In the genomic region with DNA sequence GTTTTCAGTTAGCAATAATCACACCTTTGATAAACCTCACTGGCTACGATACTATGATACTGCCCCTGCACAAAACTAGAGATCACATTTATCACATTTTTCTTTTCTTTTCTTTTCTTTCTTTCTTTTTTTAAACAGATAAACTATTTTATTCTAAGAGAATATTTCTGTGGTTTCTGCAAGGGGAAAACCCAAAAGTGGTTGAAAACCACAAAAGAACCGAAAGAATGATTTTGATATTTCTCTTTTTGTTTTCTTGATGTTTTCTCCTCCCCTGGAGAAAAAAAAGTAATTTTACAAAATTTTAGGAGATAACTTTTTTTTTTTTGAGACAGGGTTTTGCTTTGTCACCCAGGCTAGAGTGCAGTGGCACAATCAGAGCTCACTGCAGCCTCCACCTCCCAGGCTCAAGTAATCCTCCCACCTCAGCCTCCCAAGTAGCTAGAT, we compare ENCODE assay signal across 13 cellular contexts. TPM values are rescaled to one million over a fixed set of nuclear protein-coding genes. Genes with fewer than 3 reads are reported as not detected.
A peak's percentile ranks its signal among the peaks of the same experiment; 100 is the strongest.
DNase-seq lines count a peak whose midpoint lies in the region; ATAC-seq and TF ChIP-seq lines count a peak whose summit lies in the region.
"Had no signal": no experiment of that assay in that cellular context is flagged by ENCODE, and none has a peak within 500 bp of the region (broad histone marks: within the 10 kb centered on the region; RNA-seq: fewer than 3 reads in every experiment).

No MANE protein-coding gene starts in this region.

- POLR2A ChIA-PET in activated CD4-positive, alpha-beta T cell treated with anti-CD3 and anti-CD28 coated beads, Interleukin-2, amount 10 ng/mL, durations not matched to agents 7 days and 5 days (lab: Charles Lee), result no interaction called here

- H3K36me3 ChIP-seq in SU-DHL-6 (ENCODE audit: low read length) (no peaks in the 10 kb centered on the region), GM23338 (ENCODE audit: insufficient read depth) (no peaks in the 10 kb centered on the region), esophagus muscularis mucosa (no peaks in the 10 kb centered on the region)
- H3K36me3 ChIP-seq: ascending aorta, ovary had no signal

- CTCF ChIA-PET in activated CD4-positive, alpha-beta T cell treated with anti-CD3 and anti-CD28 coated beads, Interleukin-2, amount 10 ng/mL, durations not matched to agents 7 days and 5 days (lab: Charles Lee), result no interaction called here

- H3K36me3 Mint-ChIP-seq in activated CD4-positive, alpha-beta T cell treated with anti-CD3 and anti-CD28 coated beads, Interleukin-2, amount 10 ng/mL, durations not matched to agents 7 days and 5 days (ENCODE audit: low read depth), result no peaks in the 10 kb centered on the region
- H3K36me3 Mint-ChIP-seq in naive B cell (no peaks in the 10 kb centered on the region), GM23338 (ENCODE audit: low read depth) (no peaks in the 10 kb centered on the region)

- no peaks in the 10 kb centered on the region for H3K79me2 ChIP-seq in SU-DHL-6 (ENCODE audit: insufficient read depth, low read length)
- H3K79me2 ChIP-seq in GM23338 (replicated peaks; ENCODE audit: insufficient read depth), result no peaks in the 10 kb centered on the region

- peak overlapping the region; percentile 1; the same call in 1 of the 2 replicates for H3K27ac ChIP-seq in SU-DHL-6 (ENCODE audit: low read depth, low read length)
- H3K27ac ChIP-seq in GM23338 (ENCODE audit: low read depth), result no peak overlapping the region
- H3K27ac ChIP-seq in esophagus muscularis mucosa (replicated peaks in 1 of 4), result no peak overlapping the region
- H3K27ac ChIP-seq: ascending aorta, ovary had no signal

- H3K9me2 ChIP-seq in SU-DHL-6 (replicated peaks; ENCODE audit: insufficient read depth, low read length) (no peaks in the 10 kb centered on the region), GM23338 (ENCODE audit: insufficient read depth) (0 out of 2 replicates have a peak, but pooled peaks cover 3% of the 10 kb centered on the region)

- TF ChIP-seq EP300 in esophagus muscularis mucosa (IDR thresholded peaks at IDR 0.05), result no peak

- peaks cover 14% of the 10 kb centered on the region for H3F3A ChIP-seq in SU-DHL-6 (ENCODE audit: insufficient read depth)
- no peaks in the 10 kb centered on the region for H3F3A ChIP-seq in GM23338 (replicated peaks; ENCODE audit: low read depth)

- TF ChIP-seq CTCF in SU-DHL-6 (IDR thresholded peaks at IDR 0.05; ENCODE audit: insufficient read depth, low read length, poor library complexity, severe bottlenecking), result no peak
- no peak for TF ChIP-seq CTCF in GM23338 (conservative IDR thresholded peaks at IDR 0.05; ENCODE audit: low read depth in 2 of 2)
- TF ChIP-seq CTCF in esophagus muscularis mucosa (IDR thresholded peaks at IDR 0.05), result no peak

- H3K27me3 Mint-ChIP-seq in activated CD4-positive, alpha-beta T cell treated with anti-CD3 and anti-CD28 coated beads, Interleukin-2, amount 10 ng/mL, durations not matched to agents 7 days and 5 days, result peaks cover 61% of the 10 kb centered on the region
- peaks cover 34 to 45% (median 41%) of the 10 kb centered on the region in 3 donors for H3K27me3 Mint-ChIP-seq in naive B cell
- peaks cover 2% of the 10 kb centered on the region for H3K27me3 Mint-ChIP-seq in GM23338 (ENCODE audit: insufficient read depth, low read depth, poor library complexity)

- WGBS in esophagus muscularis mucosa, result 69% methylated on average over 2 of the region's 2 CpGs

- H2AFZ ChIP-seq in SU-DHL-6 (ENCODE audit: low read depth, low read length, severe bottlenecking) (no peak overlapping the region), GM23338 (no peak overlapping the region)

- H3K9ac ChIP-seq in SU-DHL-6 (ENCODE audit: low read length), result no peak overlapping the region

- DNase-seq in activated CD4-positive, alpha-beta T cell treated with anti-CD3 and anti-CD28 coated beads, Interleukin-2, amount 10 ng/mL, durations not matched to agents 7 days and 5 days, result peak; percentile 14
- no peak for DNase-seq in activated CD4-positive, alpha-beta T cell treated with anti-CD3 and anti-CD28 coated beads for 1 hour
- DNase-seq in naive B cell, result peak; percentile 25
- DNase-seq in GM23338 (ENCODE audit: low spot score), result no peak
- DNase-seq in SHP77 treated with DMSO at 0.1 percent for 48 hours (lab: John Stamatoyannopoulos, UW), result no peak
- DNase-seq in esophagus muscularis mucosa (ENCODE audit: extremely low spot score), result no peak
- DNase-seq: NCI-H1417, NCI-H510A treated with DMSO at 0.1 percent for 48 hours, ovary, trophoblast cell had no signal

- H3K4me2 ChIP-seq in SU-DHL-6 (ENCODE audit: low read depth, low read length, poor library complexity, severe bottlenecking) (peak overlapping the region; percentile 55), GM23338 (no peak overlapping the region)

- H3K9me3 ChIP-seq in SU-DHL-6 (ENCODE audit: insufficient read depth, low read length) (no peaks in the 10 kb centered on the region), esophagus muscularis mucosa (no peaks in the 10 kb centered on the region)
- H3K9me3 ChIP-seq: ascending aorta, ovary had no signal

- H4K20me1 ChIP-seq in SU-DHL-6 (ENCODE audit: low read depth, low read length) (no peaks in the 10 kb centered on the region), GM23338 (replicated peaks; ENCODE audit: insufficient read depth) (no peaks in the 10 kb centered on the region)

- no peaks in the 10 kb centered on the region for H3K4me1 ChIP-seq in GM23338 (ENCODE audit: insufficient read depth)
- no peaks in the 10 kb centered on the region for H3K4me1 ChIP-seq in esophagus muscularis mucosa
- H3K4me1 ChIP-seq: ascending aorta had no signal

- peak overlapping the region; percentile 25 for H3K4me3 ChIP-seq in SU-DHL-6 (ENCODE audit: insufficient read depth, low read length, poor library complexity, severe bottlenecking)
- no peak overlapping the region for H3K4me3 ChIP-seq in GM23338
- H3K4me3 ChIP-seq in esophagus muscularis mucosa, result no peak overlapping the region
- H3K4me3 ChIP-seq: ascending aorta, ovary had no signal

- no peaks in the 10 kb centered on the region for H3K27me3 ChIP-seq in SU-DHL-6 (ENCODE audit: low read length)
- H3K27me3 ChIP-seq in GM23338 (ENCODE audit: insufficient read depth), result no peaks in the 10 kb centered on the region
- H3K27me3 ChIP-seq in esophagus muscularis mucosa, result no peaks in the 10 kb centered on the region
- H3K27me3 ChIP-seq: ascending aorta, ovary had no signal

- peak overlapping the region; percentile 21 for H3K4me3 Mint-ChIP-seq in activated CD4-positive, alpha-beta T cell treated with anti-CD3 and anti-CD28 coated beads, Interleukin-2, amount 10 ng/mL, durations not matched to agents 7 days and 5 days
- H3K4me3 Mint-ChIP-seq in naive B cell, result peak overlapping the region in 4 of 8 donors; percentile 38 to 61 (median 42)
- no peak overlapping the region for H3K4me3 Mint-ChIP-seq in GM23338

- H3K27ac Mint-ChIP-seq in activated CD4-positive, alpha-beta T cell treated with anti-CD3 and anti-CD28 coated beads, Interleukin-2, amount 10 ng/mL, durations not matched to agents 7 days and 5 days, result no peak overlapping the region
- H3K27ac Mint-ChIP-seq in naive B cell, result peak overlapping the region in 1 of 6 donors; percentile 27
- H3K27ac Mint-ChIP-seq in GM23338, result no peak overlapping the region

- intact Hi-C loops in esophagus muscularis mucosa (cut with DNase I), result no loop called here

- no peaks in the 10 kb centered on the region for H3K9me3 Mint-ChIP-seq in activated CD4-positive, alpha-beta T cell treated with anti-CD3 and anti-CD28 coated beads, Interleukin-2, amount 10 ng/mL, durations not matched to agents 7 days and 5 days
- H3K9me3 Mint-ChIP-seq in naive B cell (peaks cover 0 to 2% (median 0%) of the 10 kb centered on the region in 7 donors), GM23338 (no peaks in the 10 kb centered on the region)

- TF ChIP-seq POLR2A in esophagus muscularis mucosa (IDR thresholded peaks at IDR 0.05; ENCODE audit: low read depth), result no peak

- H3K4me1 Mint-ChIP-seq in activated CD4-positive, alpha-beta T cell treated with anti-CD3 and anti-CD28 coated beads, Interleukin-2, amount 10 ng/mL, durations not matched to agents 7 days and 5 days, result peaks cover 28% of the 10 kb centered on the region
- peaks cover 22 to 38% (median 33%) of the 10 kb centered on the region in 3 donors for H3K4me1 Mint-ChIP-seq in naive B cell
- H3K4me1 Mint-ChIP-seq in GM23338, result no peaks in the 10 kb centered on the region

- peak; percentile 33 for ATAC-seq in GM21381 (IDR thresholded peaks at IDR 0.05; ENCODE audit: unreplicated experiment)
- ATAC-seq in naive B cell (ENCODE audit: low read depth in 2 of 2), result peak; percentile 32
- ATAC-seq in GM23338, result no peak

TF ChIP-seq in GM23338, 12 proteins besides CTCF, POLR2A, EP300 and RAD21 (continues in another document):
- TF ChIP-seq ZNF114 (CRISPR knock-in tag; IDR thresholded peaks at IDR 0.05), result no peak
- TF ChIP-seq, protein P1, sequence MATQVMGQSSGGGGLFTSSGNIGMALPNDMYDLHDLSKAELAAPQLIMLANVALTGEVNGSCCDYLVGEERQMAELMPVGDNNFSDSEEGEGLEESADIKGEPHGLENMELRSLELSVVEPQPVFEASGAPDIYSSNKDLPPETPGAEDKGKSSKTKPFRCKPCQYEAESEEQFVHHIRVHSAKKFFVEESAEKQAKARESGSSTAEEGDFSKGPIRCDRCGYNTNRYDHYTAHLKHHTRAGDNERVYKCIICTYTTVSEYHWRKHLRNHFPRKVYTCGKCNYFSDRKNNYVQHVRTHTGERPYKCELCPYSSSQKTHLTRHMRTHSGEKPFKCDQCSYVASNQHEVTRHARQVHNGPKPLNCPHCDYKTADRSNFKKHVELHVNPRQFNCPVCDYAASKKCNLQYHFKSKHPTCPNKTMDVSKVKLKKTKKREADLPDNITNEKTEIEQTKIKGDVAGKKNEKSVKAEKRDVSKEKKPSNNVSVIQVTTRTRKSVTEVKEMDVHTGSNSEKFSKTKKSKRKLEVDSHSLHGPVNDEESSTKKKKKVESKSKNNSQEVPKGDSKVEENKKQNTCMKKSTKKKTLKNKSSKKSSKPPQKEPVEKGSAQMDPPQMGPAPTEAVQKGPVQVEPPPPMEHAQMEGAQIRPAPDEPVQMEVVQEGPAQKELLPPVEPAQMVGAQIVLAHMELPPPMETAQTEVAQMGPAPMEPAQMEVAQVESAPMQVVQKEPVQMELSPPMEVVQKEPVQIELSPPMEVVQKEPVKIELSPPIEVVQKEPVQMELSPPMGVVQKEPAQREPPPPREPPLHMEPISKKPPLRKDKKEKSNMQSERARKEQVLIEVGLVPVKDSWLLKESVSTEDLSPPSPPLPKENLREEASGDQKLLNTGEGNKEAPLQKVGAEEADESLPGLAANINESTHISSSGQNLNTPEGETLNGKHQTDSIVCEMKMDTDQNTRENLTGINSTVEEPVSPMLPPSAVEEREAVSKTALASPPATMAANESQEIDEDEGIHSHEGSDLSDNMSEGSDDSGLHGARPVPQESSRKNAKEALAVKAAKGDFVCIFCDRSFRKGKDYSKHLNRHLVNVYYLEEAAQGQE (IDR thresholded peaks at IDR 0.05; ENCODE audit: unreplicated experiment), result no peak

RNA-seq across cellular contexts. Expression of a gene that starts 18.4 kb away (rescaled TPM):
- total RNA-seq in activated CD4-positive, alpha-beta T cell treated with anti-CD3 and anti-CD28 coated beads, Interleukin-2, amount 10 ng/mL, durations not matched to agents 7 days and 5 days, result 1 to 10 TPM; 1.7 to 2.1 TPM
- polyA plus RNA-seq in naive B cell (ENCODE audit: low read depth in 6 of 6) (1 to 10 TPM in 1 of 6 donors, under 1 TPM in 2, not detected in 3; 0.11 to 1.5 (median 0.13) TPM), GM23338 (2016; fragmentation: Nextera tagmentation; extraction: Ambion mirVana) (0.09 and 0.34 TPM in 2 replicates)
- total RNA-seq in GM23338 (2014; rRNA removed; shearing (Covaris generic)), result 3.7 and 6.8 TPM in 2 replicates
- total RNA-seq in esophagus muscularis mucosa, result 1 to 10 TPM; 3.0 to 5.0 (median 3.2) TPM

Comparison
In these comparisons a context has a peak if more than half of its experiments do, and no peak if none do; other contexts are left out.
1. DNase-seq: peak in activated CD4-positive, alpha-beta T cell treated with anti-CD3 and anti-CD28 coated beads, Interleukin-2, amount 10 ng/mL, durations not matched to agents 7 days and 5 days (single experiment) and naive B cell (single experiment); none in activated CD4-positive, alpha-beta T cell treated with anti-CD3 and anti-CD28 coated beads for 1 hour (single experiment), GM23338 (single experiment), SHP77 treated with DMSO at 0.1 percent for 48 hours (single experiment) and esophagus muscularis mucosa (single experiment).